1 cellular context compared by ENCODE assay signal in genomic region chr14:64773046-64773445, GRCh38.
TF ChIP-seq lines count a peak whose summit lies in the region.

No MANE protein-coding gene starts in this region.

TF ChIP-seq in H1, 55 proteins besides CTCF, POLR2A, EP300 and RAD21 (continued from another document):
- TF ChIP-seq CHD7 (IDR thresholded peaks at IDR 0.05; ENCODE audit: insufficient replicate concordance, low read length) (no peak), ZNF274 (IDR thresholded peaks at IDR 0.05; ENCODE audit: borderline replicate concordance, extremely low read depth, low read length) (no peak), TAF1 (IDR thresholded peaks at IDR 0.05; ENCODE audit: low read depth, low read length) (no peak), CEBPB (IDR thresholded peaks at IDR 0.05; ENCODE audit: low read depth, low read length) (no peak), CTBP2 (IDR thresholded peaks at IDR 0.05; ENCODE audit: borderline replicate concordance, insufficient read depth, insufficient read length, low read length) (no peak), ATF2 (IDR thresholded peaks at IDR 0.05; ENCODE audit: low read length) (no peak), PHF8 (conservative IDR thresholded peaks at IDR 0.05; ENCODE audit: low read depth, low read length) (no peak), EZH2 (IDR thresholded peaks at IDR 0.05; ENCODE audit: low read depth, low read length, severe bottlenecking) (no peak), TAF7 (optimal IDR thresholded peaks at IDR 0.05; ENCODE audit: borderline replicate concordance, low read depth, low read length) (no peak), ATF3 (IDR thresholded peaks at IDR 0.05; ENCODE audit: insufficient read depth, low read depth, low read length) (no peak), GABPA (IDR thresholded peaks at IDR 0.05; ENCODE audit: borderline replicate concordance, insufficient read depth, low read length) (no peak)
